In the genomic region with DNA sequence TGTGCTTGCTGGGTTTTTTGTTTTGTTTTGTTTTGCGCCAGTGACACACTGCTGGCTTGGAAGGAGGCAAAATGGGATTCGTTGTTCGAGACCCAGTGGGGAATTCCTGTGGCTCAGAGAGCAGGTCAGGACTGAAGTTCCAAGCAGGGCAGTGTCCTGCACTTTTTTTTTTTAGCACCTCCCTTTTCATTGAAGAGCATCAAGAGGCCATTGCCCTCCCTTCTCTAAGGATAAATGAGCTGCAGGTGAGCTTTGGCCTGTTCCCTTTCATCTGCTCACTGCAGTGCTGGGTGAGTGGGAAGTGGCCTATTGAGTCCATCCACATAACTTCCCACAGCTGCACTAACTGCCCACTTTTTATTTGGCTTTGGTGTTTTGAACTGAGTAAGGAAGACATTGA, we compare ENCODE assay signal across 1 cellular context.
TF ChIP-seq lines count a peak whose summit lies in the region.

No MANE protein-coding gene starts in this region.

TF ChIP-seq in HepG2, 621 proteins besides CTCF, POLR2A, EP300 and RAD21 (continued from another document):
- no peak for TF ChIP-seq ZNF562 (CRISPR knock-in tag; IDR thresholded peaks at IDR 0.05; ENCODE audit: borderline replicate concordance)
- TF ChIP-seq HDAC2 (CRISPR knock-in tag; IDR thresholded peaks at IDR 0.05): 0 out of 2 replicates have a peak, but pooled peaks have one; percentile 17
- TF ChIP-seq ZMYM4 (CRISPR knock-in tag; IDR thresholded peaks at IDR 0.05): peak; percentile 47
- peak; percentile 50 for TF ChIP-seq HNF4A (CRISPR knock-in tag; IDR thresholded peaks at IDR 0.05)
- TF ChIP-seq PHF8 (CRISPR knock-in tag; IDR thresholded peaks at IDR 0.05): no peak
- no peak for TF ChIP-seq NFKB2 (CRISPR knock-in tag; IDR thresholded peaks at IDR 0.05; ENCODE audit: borderline replicate concordance)
- 0 out of 2 replicates have a peak, but pooled peaks have one; percentile 17 for TF ChIP-seq SOX5 (CRISPR knock-in tag; IDR thresholded peaks at IDR 0.05; ENCODE audit: borderline replicate concordance)
- TF ChIP-seq TAF1 (CRISPR knock-in tag; IDR thresholded peaks at IDR 0.05): no peak
- no peak for TF ChIP-seq NR2F2 (IDR thresholded peaks at IDR 0.05; ENCODE audit: borderline replicate concordance, low read depth)
- TF ChIP-seq SSRP1 (CRISPR knock-in tag; IDR thresholded peaks at IDR 0.05): no peak
- no peak for TF ChIP-seq SMYD3 (CRISPR knock-in tag; IDR thresholded peaks at IDR 0.05)
- TF ChIP-seq ZNF543 (CRISPR knock-in tag; IDR thresholded peaks at IDR 0.05): no peak
- no peak for TF ChIP-seq SNAI1 (CRISPR knock-in tag; IDR thresholded peaks at IDR 0.05; ENCODE audit: borderline replicate concordance)
- peak; percentile 24; the same call in 1 of the 2 replicates for TF ChIP-seq TBX2 (CRISPR knock-in tag; IDR thresholded peaks at IDR 0.05; ENCODE audit: borderline replicate concordance)
